13 cellular contexts compared by ENCODE assay signal in genomic region chr1:245797592-245798366, GRCh38.
A peak's percentile ranks its signal among the peaks of the same experiment; 100 is the strongest.
DNase-seq lines count a peak whose midpoint lies in the region; ATAC-seq and TF ChIP-seq lines count a peak whose summit lies in the region.
"Had no signal": no experiment of that assay in that cellular context is flagged by ENCODE, and none has a peak within 500 bp of the region (broad histone marks: within the 10 kb centered on the region; RNA-seq: fewer than 3 reads in every experiment).

No MANE protein-coding gene starts in this region.

- H3K4me1 ChIP-seq in ascending aorta: no peaks in the 10 kb centered on the region

- H3K27ac Mint-ChIP-seq in glutamatergic neuron (ENCODE audit: unreplicated experiment): no peak overlapping the region
- no peak overlapping the region for H3K27ac Mint-ChIP-seq in activated naive CD8-positive, alpha-beta T cell treated with anti-CD3 and anti-CD28 coated beads for 36 hours
- H3K27ac Mint-ChIP-seq: activated B cell treated with CpG ODN at 0.5 μM for 24 hours had no signal

- no peaks in the 10 kb centered on the region for H3K9me3 Mint-ChIP-seq in glutamatergic neuron (ENCODE audit: unreplicated experiment)
- no peaks in the 10 kb centered on the region for H3K9me3 Mint-ChIP-seq in activated naive CD8-positive, alpha-beta T cell treated with anti-CD3 and anti-CD28 coated beads for 36 hours
- H3K9me3 Mint-ChIP-seq: activated B cell treated with CpG ODN at 0.5 μM for 24 hours had no signal

- peak; percentile 73 for TF ChIP-seq CTCF in glutamatergic neuron (IDR thresholded peaks at IDR 0.05; ENCODE audit: partially characterized antibody, unreplicated experiment)
- TF ChIP-seq CTCF in ascending aorta (IDR thresholded peaks at IDR 0.05): no peak

- peaks cover 1% of the 10 kb centered on the region for H3K27me3 Mint-ChIP-seq in glutamatergic neuron (ENCODE audit: unreplicated experiment)
- no peaks in the 10 kb centered on the region for H3K27me3 Mint-ChIP-seq in activated naive CD8-positive, alpha-beta T cell treated with anti-CD3 and anti-CD28 coated beads for 36 hours
- H3K27me3 Mint-ChIP-seq: activated B cell treated with CpG ODN at 0.5 μM for 24 hours had no signal

- no peaks in the 10 kb centered on the region for H3K9me3 ChIP-seq in ascending aorta

- intact Hi-C loops in ascending aorta (cut with DNase I): no loop called here

- DNase-seq in AML-193 (lab: John Stamatoyannopoulos, UW) (peak; percentile 5 to 7), H7 (peak; percentile 59), SK-N-DZ (ENCODE audit: low spot score) (peak; percentile 17), glutamatergic neuron (peak; percentile 48), NCI-H774 (lab: John Stamatoyannopoulos, UW) (no peak), ascending aorta (ENCODE audit: low spot score in 2 of 2) (no peak)
- DNase-seq in activated naive CD8-positive, alpha-beta T cell treated with anti-CD3 and anti-CD28 coated beads for 36 hours: no peak
- DNase-seq: activated B cell treated with CpG ODN at 0.5 μM for 24 hours, aorta, NCI-H1092 treated with DMSO at 0.1 percent for 48 hours, substantia nigra had no signal

- H3K36me3 Mint-ChIP-seq in glutamatergic neuron (ENCODE audit: unreplicated experiment): no peaks in the 10 kb centered on the region
- peaks cover 9% of the 10 kb centered on the region for H3K36me3 Mint-ChIP-seq in activated naive CD8-positive, alpha-beta T cell treated with anti-CD3 and anti-CD28 coated beads for 36 hours

- H3K36me3 ChIP-seq in H7 (replicated peaks; ENCODE audit: control insufficient read depth, insufficient read depth, low read length) (no peaks in the 10 kb centered on the region), ascending aorta (no peaks in the 10 kb centered on the region)

- H3K4me3 Mint-ChIP-seq in glutamatergic neuron (ENCODE audit: unreplicated experiment): no peak overlapping the region
- no peak overlapping the region for H3K4me3 Mint-ChIP-seq in activated naive CD8-positive, alpha-beta T cell treated with anti-CD3 and anti-CD28 coated beads for 36 hours
- H3K4me3 Mint-ChIP-seq: activated B cell treated with CpG ODN at 0.5 μM for 24 hours had no signal

- H3K4me3 ChIP-seq in H7 (ENCODE audit: insufficient read depth, low read depth, low read length): no peak overlapping the region
- H3K4me3 ChIP-seq in ascending aorta: no peak overlapping the region

- H3K27me3 ChIP-seq in H7 (ENCODE audit: control insufficient read depth, insufficient read depth, low read length) (no peaks in the 10 kb centered on the region), ascending aorta (no peaks in the 10 kb centered on the region)

- no peak for ATAC-seq in HG03442 (IDR thresholded peaks at IDR 0.05; ENCODE audit: unreplicated experiment)
- ATAC-seq: left colon had no signal

- no peaks in the 10 kb centered on the region for H3K4me1 Mint-ChIP-seq in glutamatergic neuron (ENCODE audit: low read depth, unreplicated experiment)
- no peaks in the 10 kb centered on the region for H3K4me1 Mint-ChIP-seq in activated naive CD8-positive, alpha-beta T cell treated with anti-CD3 and anti-CD28 coated beads for 36 hours
- H3K4me1 Mint-ChIP-seq: activated B cell treated with CpG ODN at 0.5 μM for 24 hours had no signal

- H3K27ac ChIP-seq in ascending aorta: no peak overlapping the region

Comparison
In these comparisons a context has a peak if more than half of its experiments do, and no peak if none do; other contexts are left out.
1. DNase-seq: peak in AML-193 (2 of 2), H7 (single experiment), SK-N-DZ (single experiment) and glutamatergic neuron (single experiment); none in activated naive CD8-positive, alpha-beta T cell treated with anti-CD3 and anti-CD28 coated beads for 36 hours (single experiment), NCI-H774 (single experiment) and ascending aorta (0 of 2).